8 cellular contexts compared by ENCODE assay signal in the genomic region with DNA sequence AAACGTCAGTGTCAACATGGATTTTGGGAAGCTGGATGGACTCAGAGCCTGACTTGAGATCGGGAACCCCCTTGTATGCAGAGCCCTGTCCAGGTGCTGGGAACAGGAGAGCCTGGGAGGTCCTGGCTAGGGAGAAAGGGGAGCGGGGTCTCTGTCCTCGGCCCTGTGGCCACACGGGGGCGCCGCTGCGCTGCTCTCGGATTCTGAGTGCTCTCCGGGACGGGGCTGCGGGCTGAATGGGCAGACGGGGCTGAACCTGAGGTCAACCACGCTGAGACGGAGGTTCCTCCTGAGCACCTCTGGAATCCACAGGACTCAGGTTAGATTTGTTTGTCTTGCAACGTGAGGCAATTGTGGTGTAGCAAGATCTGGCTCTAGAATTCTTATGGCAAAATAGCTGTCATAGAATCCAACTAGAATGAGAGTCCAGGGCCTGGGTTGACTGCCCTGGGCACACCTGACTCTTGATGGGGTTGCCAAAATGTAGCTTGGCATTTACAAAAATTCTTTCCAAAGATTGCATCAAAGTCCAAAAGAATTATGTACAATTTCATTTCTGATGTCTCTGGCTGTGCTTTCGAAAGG. TPM values are rescaled to one million over a fixed set of nuclear protein-coding genes. Genes with fewer than 3 reads are reported as not detected.
DNase-seq lines count a peak whose midpoint lies in the region; ATAC-seq and TF ChIP-seq lines count a peak whose summit lies in the region.

No MANE protein-coding gene starts in this region.

- intact Hi-C loops in left cardiac atrium (cut with DNase I): loop anchor here (10.0 kb wide), 1 partner anchor 312 kb away; no protein-coding TSS in a partner anchor

- ATAC-seq in left cardiac atrium (peak; percentile 72 to 90), HG03520 (IDR thresholded peaks at IDR 0.05; ENCODE audit: unreplicated experiment) (no peak)

- DNase-seq in NCI-H2227 (lab: John Stamatoyannopoulos, UW; ENCODE audit: unreplicated experiment) (peak; percentile 48), NCI-H2227 treated with DMSO at 0.1 percent for 48 hours (lab: John Stamatoyannopoulos, UW) (no peak), left cardiac atrium (peak; percentile 53), hippocampal formation (lab: John Stamatoyannopoulos, UW) (no peak)
- DNase-seq in activated T-helper 1 cell treated with anti-CD3 and anti-CD28 coated beads, Interleukin-2, amount 50 U/mL, for 16 hours (ENCODE audit: low read depth in 1 of 2, low spot score in 1 of 2): peak; percentile 70 to 72
- peak; percentile 77 to 79 for DNase-seq in stimulated activated CD4-positive, alpha-beta T cell treated with anti-CD3 and anti-CD28 coated beads, Interleukin-1b, Interleukin-23, amount 100 ng/mL, for 4 hours (ENCODE audit: low read depth in 2 of 2)

TF ChIP-seq in PFSK-1, 5 proteins besides CTCF, POLR2A, EP300 and RAD21:
- TF ChIP-seq, protein P1, sequence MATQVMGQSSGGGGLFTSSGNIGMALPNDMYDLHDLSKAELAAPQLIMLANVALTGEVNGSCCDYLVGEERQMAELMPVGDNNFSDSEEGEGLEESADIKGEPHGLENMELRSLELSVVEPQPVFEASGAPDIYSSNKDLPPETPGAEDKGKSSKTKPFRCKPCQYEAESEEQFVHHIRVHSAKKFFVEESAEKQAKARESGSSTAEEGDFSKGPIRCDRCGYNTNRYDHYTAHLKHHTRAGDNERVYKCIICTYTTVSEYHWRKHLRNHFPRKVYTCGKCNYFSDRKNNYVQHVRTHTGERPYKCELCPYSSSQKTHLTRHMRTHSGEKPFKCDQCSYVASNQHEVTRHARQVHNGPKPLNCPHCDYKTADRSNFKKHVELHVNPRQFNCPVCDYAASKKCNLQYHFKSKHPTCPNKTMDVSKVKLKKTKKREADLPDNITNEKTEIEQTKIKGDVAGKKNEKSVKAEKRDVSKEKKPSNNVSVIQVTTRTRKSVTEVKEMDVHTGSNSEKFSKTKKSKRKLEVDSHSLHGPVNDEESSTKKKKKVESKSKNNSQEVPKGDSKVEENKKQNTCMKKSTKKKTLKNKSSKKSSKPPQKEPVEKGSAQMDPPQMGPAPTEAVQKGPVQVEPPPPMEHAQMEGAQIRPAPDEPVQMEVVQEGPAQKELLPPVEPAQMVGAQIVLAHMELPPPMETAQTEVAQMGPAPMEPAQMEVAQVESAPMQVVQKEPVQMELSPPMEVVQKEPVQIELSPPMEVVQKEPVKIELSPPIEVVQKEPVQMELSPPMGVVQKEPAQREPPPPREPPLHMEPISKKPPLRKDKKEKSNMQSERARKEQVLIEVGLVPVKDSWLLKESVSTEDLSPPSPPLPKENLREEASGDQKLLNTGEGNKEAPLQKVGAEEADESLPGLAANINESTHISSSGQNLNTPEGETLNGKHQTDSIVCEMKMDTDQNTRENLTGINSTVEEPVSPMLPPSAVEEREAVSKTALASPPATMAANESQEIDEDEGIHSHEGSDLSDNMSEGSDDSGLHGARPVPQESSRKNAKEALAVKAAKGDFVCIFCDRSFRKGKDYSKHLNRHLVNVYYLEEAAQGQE (IDR thresholded peaks at IDR 0.05; ENCODE audit: insufficient read depth in 1 of 2, low read depth in 2 of 2, low read length in 2 of 2): peak; percentile 23 to 57; a peak in 1 of 4 replicates
- TF ChIP-seq POLR2AphosphoS5 (IDR thresholded peaks at IDR 0.05; ENCODE audit: low read depth, low read length): no peak

RNA-seq across cellular contexts. Expression of a gene that starts 20.6 kb away (rescaled TPM):
- polyA plus RNA-seq in PFSK-1 (2012; ENCODE audit: insufficient read length, low read depth): 11.3 TPM
- 10 to 100 TPM; 41.8 to 51.6 TPM for total RNA-seq in left cardiac atrium

RNA-seq across cellular contexts. Expression of a gene that starts 21.7 kb away (rescaled TPM):
- polyA plus RNA-seq in PFSK-1 (2012; ENCODE audit: insufficient read length, low read depth): not detected
- total RNA-seq in left cardiac atrium: under 1 TPM; 0.24 to 0.50 TPM

RNA-seq across cellular contexts. Expression of a gene that starts 45.7 kb away (rescaled TPM):
- polyA plus RNA-seq in PFSK-1 (2012; ENCODE audit: insufficient read length, low read depth): not detected
- 1 to 10 TPM; 1.7 to 3.5 TPM for total RNA-seq in left cardiac atrium

Comparison
In these comparisons a context has a peak if more than half of its experiments do, and no peak if none do; other contexts are left out.
1. DNase-seq: peak in NCI-H2227 (single experiment), activated T-helper 1 cell treated with anti-CD3 and anti-CD28 coated beads, Interleukin-2, amount 50 U/mL, for 16 hours (2 of 2), left cardiac atrium (single experiment) and stimulated activated CD4-positive, alpha-beta T cell treated with anti-CD3 and anti-CD28 coated beads, Interleukin-1b, Interleukin-23, amount 100 ng/mL, for 4 hours (2 of 2); none in NCI-H2227 treated with DMSO at 0.1 percent for 48 hours (single experiment) and hippocampal formation (0 of 2).